1 cellular context compared by ENCODE assay signal in the genomic region with DNA sequence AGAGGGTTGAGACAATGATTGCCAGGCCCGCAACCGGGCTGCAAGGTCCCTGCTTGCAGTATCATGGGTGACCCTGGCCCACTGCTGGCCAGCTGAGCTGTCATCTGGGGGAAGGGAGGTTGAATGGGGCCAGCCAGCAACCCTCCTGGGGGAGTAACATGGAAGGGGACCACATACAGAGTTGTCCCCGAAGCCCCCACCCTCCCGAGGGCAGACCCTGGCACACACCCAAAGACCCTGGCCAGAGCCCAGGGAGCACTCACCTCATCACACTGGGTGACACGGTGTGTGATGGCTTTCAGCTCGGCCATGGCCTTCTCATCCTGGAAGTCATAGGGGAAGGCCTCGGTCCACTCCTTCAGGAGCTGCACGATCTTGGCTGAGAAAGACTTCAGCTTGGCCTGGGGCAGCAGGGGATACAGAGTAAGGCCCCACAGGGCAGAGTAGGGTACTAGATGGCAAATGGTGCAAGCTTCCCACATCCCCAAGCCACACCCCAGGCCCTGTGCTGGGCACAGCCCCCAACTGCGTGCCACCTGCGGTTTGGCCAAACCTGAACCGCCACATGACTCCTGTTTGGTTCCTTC.
TF ChIP-seq lines count a peak whose summit lies in the region.

No MANE protein-coding gene starts in this region.

TF ChIP-seq in WTC11, 78 proteins besides CTCF, POLR2A, EP300 and RAD21 (continued from another document):
- TF ChIP-seq, protein P1, sequence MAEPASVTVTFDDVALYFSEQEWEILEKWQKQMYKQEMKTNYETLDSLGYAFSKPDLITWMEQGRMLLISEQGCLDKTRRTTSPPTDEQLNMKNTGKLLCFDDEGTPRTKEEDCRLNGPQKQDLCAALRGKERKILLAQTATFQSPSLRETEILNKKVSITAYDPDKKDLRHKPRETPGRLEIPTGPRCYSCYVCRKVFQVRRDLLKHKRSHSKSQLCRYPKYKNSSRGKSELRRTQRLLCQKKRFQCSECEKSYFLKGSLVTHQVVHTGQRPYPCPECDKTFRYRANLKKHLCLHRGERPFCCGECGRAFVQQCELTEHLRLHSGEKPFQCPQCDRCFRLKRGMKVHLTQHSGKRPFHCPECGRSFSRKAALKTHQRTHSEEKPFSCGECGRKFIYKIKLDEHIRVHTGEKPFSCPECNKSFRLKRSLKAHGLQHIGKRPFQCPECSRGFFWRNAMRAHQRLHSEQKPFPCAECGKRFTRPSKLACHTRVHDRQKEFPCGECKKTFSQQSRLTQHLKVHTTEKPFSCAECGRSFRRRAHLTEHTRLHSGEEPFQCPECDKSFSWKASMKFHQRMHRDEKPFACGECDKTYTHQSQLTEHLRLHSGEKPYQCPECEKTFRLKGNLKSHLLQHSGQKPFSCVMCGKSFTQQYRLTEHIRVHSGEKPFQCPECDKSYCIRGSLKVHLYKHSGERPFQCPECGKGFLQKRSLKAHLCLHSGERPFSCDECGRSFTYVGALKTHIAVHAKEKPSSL (CRISPR knock-in tag; conservative IDR thresholded peaks at IDR 0.05), result no peak
